1 cellular context compared by ENCODE assay signal in the genomic region with DNA sequence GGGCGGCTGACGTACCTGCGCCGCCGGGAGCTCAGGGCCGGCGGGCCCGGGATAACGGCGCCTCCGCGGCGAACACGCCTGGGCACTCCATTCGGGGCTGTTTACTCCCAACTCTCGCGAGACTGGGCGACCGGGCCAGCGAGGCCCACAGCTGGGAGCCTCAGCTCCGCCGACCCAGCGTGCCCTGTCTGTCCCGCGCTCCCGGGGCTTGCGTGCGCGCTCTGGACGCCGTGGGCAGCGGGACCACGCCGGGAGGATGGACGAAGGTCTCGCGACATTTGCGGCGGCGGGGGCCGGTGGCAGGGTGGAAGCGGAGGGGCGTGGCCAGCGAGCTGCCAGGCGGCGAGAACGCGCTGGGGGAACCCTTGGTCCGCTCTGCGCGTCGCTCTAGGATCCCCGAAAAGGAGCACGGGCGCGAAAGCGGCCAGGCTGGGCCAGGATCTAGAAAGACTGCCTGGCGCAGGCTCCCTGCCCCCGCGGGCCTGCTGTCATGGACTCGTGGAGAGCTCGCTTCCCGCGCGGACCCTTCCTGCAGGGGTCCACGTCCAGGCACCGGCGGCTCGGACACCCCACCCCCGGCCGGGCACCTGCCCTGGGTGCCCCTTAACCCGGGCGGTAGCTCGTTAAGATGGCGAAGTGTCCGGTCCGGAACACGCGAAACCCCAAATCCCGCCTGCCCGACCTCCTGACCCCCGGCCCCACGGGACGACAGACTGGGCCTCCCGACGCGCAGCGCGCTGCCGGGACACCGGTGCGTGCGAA.
A peak's percentile ranks its signal among the peaks of the same experiment; 100 is the strongest.
TF ChIP-seq lines count a peak whose summit lies in the region.

A gene (minus strand): TSS at position 223 of the 762 bp plus-strand sequence. CDS start 15,159 bp downstream, outside the sequence.

TF ChIP-seq in HepG2, 621 proteins besides CTCF, POLR2A, EP300 and RAD21 (continued from another document and continues in another):
- TF ChIP-seq, protein P1, sequence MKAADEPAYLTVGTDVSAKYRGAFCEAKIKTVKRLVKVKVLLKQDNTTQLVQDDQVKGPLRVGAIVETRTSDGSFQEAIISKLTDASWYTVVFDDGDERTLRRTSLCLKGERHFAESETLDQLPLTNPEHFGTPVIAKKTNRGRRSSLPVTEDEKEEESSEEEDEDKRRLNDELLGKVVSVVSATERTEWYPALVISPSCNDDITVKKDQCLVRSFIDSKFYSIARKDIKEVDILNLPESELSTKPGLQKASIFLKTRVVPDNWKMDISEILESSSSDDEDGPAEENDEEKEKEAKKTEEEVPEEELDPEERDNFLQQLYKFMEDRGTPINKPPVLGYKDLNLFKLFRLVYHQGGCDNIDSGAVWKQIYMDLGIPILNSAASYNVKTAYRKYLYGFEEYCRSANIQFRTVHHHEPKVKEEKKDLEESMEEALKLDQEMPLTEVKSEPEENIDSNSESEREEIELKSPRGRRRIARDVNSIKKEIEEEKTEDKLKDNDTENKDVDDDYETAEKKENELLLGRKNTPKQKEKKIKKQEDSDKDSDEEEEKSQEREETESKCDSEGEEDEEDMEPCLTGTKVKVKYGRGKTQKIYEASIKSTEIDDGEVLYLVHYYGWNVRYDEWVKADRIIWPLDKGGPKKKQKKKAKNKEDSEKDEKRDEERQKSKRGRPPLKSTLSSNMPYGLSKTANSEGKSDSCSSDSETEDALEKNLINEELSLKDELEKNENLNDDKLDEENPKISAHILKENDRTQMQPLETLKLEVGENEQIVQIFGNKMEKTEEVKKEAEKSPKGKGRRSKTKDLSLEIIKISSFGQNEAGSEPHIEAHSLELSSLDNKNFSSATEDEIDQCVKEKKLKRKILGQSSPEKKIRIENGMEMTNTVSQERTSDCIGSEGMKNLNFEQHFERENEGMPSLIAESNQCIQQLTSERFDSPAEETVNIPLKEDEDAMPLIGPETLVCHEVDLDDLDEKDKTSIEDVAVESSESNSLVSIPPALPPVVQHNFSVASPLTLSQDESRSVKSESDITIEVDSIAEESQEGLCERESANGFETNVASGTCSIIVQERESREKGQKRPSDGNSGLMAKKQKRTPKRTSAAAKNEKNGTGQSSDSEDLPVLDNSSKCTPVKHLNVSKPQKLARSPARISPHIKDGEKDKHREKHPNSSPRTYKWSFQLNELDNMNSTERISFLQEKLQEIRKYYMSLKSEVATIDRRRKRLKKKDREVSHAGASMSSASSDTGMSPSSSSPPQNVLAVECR (CRISPR knock-in tag; IDR thresholded peaks at IDR 0.05; ENCODE audit: borderline replicate concordance): peak; percentile 93
- TF ChIP-seq, protein P2, sequence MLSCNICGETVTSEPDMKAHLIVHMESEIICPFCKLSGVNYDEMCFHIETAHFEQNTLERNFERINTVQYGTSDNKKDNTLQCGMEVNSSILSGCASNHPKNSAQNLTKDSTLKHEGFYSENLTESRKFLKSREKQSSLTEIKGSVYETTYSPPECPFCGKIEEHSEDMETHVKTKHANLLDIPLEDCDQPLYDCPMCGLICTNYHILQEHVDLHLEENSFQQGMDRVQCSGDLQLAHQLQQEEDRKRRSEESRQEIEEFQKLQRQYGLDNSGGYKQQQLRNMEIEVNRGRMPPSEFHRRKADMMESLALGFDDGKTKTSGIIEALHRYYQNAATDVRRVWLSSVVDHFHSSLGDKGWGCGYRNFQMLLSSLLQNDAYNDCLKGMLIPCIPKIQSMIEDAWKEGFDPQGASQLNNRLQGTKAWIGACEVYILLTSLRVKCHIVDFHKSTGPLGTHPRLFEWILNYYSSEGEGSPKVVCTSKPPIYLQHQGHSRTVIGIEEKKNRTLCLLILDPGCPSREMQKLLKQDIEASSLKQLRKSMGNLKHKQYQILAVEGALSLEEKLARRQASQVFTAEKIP (CRISPR knock-in tag; IDR thresholded peaks at IDR 0.05; ENCODE audit: borderline replicate concordance): no peak
- TF ChIP-seq, protein P3, sequence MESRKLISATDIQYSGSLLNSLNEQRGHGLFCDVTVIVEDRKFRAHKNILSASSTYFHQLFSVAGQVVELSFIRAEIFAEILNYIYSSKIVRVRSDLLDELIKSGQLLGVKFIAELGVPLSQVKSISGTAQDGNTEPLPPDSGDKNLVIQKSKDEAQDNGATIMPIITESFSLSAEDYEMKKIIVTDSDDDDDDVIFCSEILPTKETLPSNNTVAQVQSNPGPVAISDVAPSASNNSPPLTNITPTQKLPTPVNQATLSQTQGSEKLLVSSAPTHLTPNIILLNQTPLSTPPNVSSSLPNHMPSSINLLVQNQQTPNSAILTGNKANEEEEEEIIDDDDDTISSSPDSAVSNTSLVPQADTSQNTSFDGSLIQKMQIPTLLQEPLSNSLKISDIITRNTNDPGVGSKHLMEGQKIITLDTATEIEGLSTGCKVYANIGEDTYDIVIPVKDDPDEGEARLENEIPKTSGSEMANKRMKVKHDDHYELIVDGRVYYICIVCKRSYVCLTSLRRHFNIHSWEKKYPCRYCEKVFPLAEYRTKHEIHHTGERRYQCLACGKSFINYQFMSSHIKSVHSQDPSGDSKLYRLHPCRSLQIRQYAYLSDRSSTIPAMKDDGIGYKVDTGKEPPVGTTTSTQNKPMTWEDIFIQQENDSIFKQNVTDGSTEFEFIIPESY (CRISPR knock-in tag; IDR thresholded peaks at IDR 0.05): peak; percentile 21; the same call in 1 of the 2 replicates
- TF ChIP-seq CEBPG (CRISPR knock-in tag; IDR thresholded peaks at IDR 0.05): peak; percentile 36
- TF ChIP-seq, protein P4, sequence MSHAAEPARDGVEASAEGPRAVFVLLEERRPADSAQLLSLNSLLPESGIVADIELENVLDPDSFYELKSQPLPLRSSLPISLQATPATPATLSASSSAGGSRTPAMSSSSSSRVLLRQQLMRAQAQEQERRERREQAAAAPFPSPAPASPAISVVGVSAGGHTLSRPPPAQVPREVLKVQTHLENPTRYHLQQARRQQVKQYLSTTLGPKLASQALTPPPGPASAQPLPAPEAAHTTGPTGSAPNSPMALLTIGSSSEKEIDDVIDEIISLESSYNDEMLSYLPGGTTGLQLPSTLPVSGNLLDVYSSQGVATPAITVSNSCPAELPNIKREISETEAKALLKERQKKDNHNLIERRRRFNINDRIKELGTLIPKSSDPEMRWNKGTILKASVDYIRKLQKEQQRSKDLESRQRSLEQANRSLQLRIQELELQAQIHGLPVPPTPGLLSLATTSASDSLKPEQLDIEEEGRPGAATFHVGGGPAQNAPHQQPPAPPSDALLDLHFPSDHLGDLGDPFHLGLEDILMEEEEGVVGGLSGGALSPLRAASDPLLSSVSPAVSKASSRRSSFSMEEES (CRISPR knock-in tag; IDR thresholded peaks at IDR 0.05): 0 out of 2 replicates have a peak, but pooled peaks have one; percentile 43
- TF ChIP-seq ZNF782 (CRISPR knock-in tag; IDR thresholded peaks at IDR 0.05; ENCODE audit: borderline replicate concordance): no peak; the same call in 1 of the 2 replicates
- TF ChIP-seq, protein P5, sequence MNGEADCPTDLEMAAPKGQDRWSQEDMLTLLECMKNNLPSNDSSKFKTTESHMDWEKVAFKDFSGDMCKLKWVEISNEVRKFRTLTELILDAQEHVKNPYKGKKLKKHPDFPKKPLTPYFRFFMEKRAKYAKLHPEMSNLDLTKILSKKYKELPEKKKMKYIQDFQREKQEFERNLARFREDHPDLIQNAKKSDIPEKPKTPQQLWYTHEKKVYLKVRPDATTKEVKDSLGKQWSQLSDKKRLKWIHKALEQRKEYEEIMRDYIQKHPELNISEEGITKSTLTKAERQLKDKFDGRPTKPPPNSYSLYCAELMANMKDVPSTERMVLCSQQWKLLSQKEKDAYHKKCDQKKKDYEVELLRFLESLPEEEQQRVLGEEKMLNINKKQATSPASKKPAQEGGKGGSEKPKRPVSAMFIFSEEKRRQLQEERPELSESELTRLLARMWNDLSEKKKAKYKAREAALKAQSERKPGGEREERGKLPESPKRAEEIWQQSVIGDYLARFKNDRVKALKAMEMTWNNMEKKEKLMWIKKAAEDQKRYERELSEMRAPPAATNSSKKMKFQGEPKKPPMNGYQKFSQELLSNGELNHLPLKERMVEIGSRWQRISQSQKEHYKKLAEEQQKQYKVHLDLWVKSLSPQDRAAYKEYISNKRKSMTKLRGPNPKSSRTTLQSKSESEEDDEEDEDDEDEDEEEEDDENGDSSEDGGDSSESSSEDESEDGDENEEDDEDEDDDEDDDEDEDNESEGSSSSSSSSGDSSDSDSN (CRISPR knock-in tag; IDR thresholded peaks at IDR 0.05): peak; percentile 95
- TF ChIP-seq ZNF225 (CRISPR knock-in tag; IDR thresholded peaks at IDR 0.05): peak; percentile 68
- TF ChIP-seq SNRNP70 (IDR thresholded peaks at IDR 0.05; ENCODE audit: low read depth, low read length): no peak
- no peak for TF ChIP-seq ZNF678 (CRISPR knock-in tag; IDR thresholded peaks at IDR 0.05)
- no peak for TF ChIP-seq KAT2B (IDR thresholded peaks at IDR 0.05; ENCODE audit: borderline replicate concordance, low read depth, low read length)
- no peak for TF ChIP-seq ZNF3 (CRISPR knock-in tag; IDR thresholded peaks at IDR 0.05)
- no peak for TF ChIP-seq DPF2 (CRISPR knock-in tag; IDR thresholded peaks at IDR 0.05; ENCODE audit: borderline replicate concordance, low read depth)
- TF ChIP-seq EEA1 (CRISPR knock-in tag; IDR thresholded peaks at IDR 0.05; ENCODE audit: borderline replicate concordance): peak; percentile 77; the same call in 1 of the 2 replicates
- TF ChIP-seq ZMAT3 (CRISPR knock-in tag; conservative IDR thresholded peaks at IDR 0.05): peak; percentile 48
- TF ChIP-seq, protein P6, sequence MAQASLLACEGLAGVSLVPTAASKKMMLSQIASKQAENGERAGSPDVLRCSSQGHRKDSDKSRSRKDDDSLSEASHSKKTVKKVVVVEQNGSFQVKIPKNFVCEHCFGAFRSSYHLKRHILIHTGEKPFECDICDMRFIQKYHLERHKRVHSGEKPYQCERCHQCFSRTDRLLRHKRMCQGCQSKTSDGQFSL (CRISPR knock-in tag; IDR thresholded peaks at IDR 0.05): peak; percentile 12; the same call in 1 of the 2 replicates
- TF ChIP-seq ZNF558 (CRISPR knock-in tag; IDR thresholded peaks at IDR 0.05; ENCODE audit: borderline replicate concordance): peak; percentile 86; the same call in 1 of the 2 replicates
- TF ChIP-seq HNF4G (IDR thresholded peaks at IDR 0.05; ENCODE audit: borderline replicate concordance, low read depth, low read length): 0 out of 2 replicates have a peak, but pooled peaks have one; percentile 0
- TF ChIP-seq HNF4G (CRISPR knock-in tag; IDR thresholded peaks at IDR 0.05; ENCODE audit: borderline replicate concordance, low read depth): peak; percentile 54; the same call in 1 of the 2 replicates
- no peak for TF ChIP-seq ZNF83 (CRISPR knock-in tag; IDR thresholded peaks at IDR 0.05; ENCODE audit: borderline replicate concordance)
- 0 out of 2 replicates have a peak, but pooled peaks have one; percentile 6 for TF ChIP-seq SIX4 (CRISPR knock-in tag; IDR thresholded peaks at IDR 0.05)
- TF ChIP-seq, protein P7, sequence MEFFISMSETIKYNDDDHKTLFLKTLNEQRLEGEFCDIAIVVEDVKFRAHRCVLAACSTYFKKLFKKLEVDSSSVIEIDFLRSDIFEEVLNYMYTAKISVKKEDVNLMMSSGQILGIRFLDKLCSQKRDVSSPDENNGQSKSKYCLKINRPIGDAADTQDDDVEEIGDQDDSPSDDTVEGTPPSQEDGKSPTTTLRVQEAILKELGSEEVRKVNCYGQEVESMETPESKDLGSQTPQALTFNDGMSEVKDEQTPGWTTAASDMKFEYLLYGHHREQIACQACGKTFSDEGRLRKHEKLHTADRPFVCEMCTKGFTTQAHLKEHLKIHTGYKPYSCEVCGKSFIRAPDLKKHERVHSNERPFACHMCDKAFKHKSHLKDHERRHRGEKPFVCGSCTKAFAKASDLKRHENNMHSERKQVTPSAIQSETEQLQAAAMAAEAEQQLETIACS (CRISPR knock-in tag; IDR thresholded peaks at IDR 0.05): peak; percentile 100
- TF ChIP-seq RBFOX2 (IDR thresholded peaks at IDR 0.05; ENCODE audit: low read depth, low read length): peak; percentile 98
- TF ChIP-seq ZNF777 (CRISPR knock-in tag; IDR thresholded peaks at IDR 0.05): peak; percentile 76; the same call in 1 of the 2 replicates
- no peak for TF ChIP-seq CENPX (CRISPR knock-in tag; IDR thresholded peaks at IDR 0.05)
- peak; percentile 78 for TF ChIP-seq PHF20 (CRISPR knock-in tag; IDR thresholded peaks at IDR 0.05)
- TF ChIP-seq TBX3 (IDR thresholded peaks at IDR 0.05; ENCODE audit: borderline replicate concordance): no peak
- TF ChIP-seq ZNF556 (CRISPR knock-in tag; IDR thresholded peaks at IDR 0.05; ENCODE audit: borderline replicate concordance): peak; percentile 24; the same call in 1 of the 2 replicates
- TF ChIP-seq, protein P8, sequence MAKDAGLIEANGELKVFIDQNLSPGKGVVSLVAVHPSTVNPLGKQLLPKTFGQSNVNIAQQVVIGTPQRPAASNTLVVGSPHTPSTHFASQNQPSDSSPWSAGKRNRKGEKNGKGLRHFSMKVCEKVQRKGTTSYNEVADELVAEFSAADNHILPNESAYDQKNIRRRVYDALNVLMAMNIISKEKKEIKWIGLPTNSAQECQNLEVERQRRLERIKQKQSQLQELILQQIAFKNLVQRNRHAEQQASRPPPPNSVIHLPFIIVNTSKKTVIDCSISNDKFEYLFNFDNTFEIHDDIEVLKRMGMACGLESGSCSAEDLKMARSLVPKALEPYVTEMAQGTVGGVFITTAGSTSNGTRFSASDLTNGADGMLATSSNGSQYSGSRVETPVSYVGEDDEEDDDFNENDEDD (CRISPR knock-in tag; IDR thresholded peaks at IDR 0.05; ENCODE audit: borderline replicate concordance): peak; percentile 91
- TF ChIP-seq, protein P9, sequence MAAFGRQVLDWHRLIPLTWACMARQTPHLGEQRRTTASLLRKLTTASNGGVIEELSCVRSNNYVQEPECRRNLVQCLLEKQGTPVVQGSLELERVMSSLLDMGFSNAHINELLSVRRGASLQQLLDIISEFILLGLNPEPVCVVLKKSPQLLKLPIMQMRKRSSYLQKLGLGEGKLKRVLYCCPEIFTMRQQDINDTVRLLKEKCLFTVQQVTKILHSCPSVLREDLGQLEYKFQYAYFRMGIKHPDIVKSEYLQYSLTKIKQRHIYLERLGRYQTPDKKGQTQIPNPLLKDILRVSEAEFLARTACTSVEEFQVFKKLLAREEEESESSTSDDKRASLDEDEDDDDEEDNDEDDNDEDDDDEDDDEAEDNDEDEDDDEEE (CRISPR knock-in tag; IDR thresholded peaks at IDR 0.05): peak; percentile 54; the same call in 1 of the 2 replicates
- TF ChIP-seq, protein P10, sequence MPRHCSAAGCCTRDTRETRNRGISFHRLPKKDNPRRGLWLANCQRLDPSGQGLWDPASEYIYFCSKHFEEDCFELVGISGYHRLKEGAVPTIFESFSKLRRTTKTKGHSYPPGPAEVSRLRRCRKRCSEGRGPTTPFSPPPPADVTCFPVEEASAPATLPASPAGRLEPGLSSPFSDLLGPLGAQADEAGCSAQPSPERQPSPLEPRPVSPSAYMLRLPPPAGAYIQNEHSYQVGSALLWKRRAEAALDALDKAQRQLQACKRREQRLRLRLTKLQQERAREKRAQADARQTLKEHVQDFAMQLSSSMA (CRISPR knock-in tag; IDR thresholded peaks at IDR 0.05): no peak; the same call in 1 of the 2 replicates
- TF ChIP-seq NR2F1 (CRISPR knock-in tag; IDR thresholded peaks at IDR 0.05): peak; percentile 72 to 87
- peak; percentile 90 for TF ChIP-seq ASH2L (IDR thresholded peaks at IDR 0.05; ENCODE audit: insufficient read length, low read depth, low read length)
- no peak for TF ChIP-seq RBAK (CRISPR knock-in tag; IDR thresholded peaks at IDR 0.05)
- TF ChIP-seq RORA (CRISPR knock-in tag; IDR thresholded peaks at IDR 0.05): no peak
- no peak for TF ChIP-seq ZKSCAN5 (CRISPR knock-in tag; IDR thresholded peaks at IDR 0.05)
